ENCODE assay signal across 22 cellular contexts in genomic region chr7:73852500-73852899, GRCh38. TPM values are rescaled to one million over a fixed set of nuclear protein-coding genes. Genes with fewer than 3 reads are reported as not detected.
DNase-seq lines count a peak whose midpoint lies in the region; ATAC-seq, FAIRE-seq and TF ChIP-seq lines count a peak whose summit lies in the region.
"Had no signal": no experiment of that assay in that cellular context is flagged by ENCODE, and none has a peak within 500 bp of the region (broad histone marks: within the 10 kb centered on the region; RNA-seq: fewer than 3 reads in every experiment).

No MANE protein-coding gene starts in this region.

- H3K27ac ChIP-seq in breast epithelium (peak overlapping the region in 1 of 2 donors; percentile 86), K562 (ENCODE audit: extremely low read depth, low read depth, low read length) (no peak overlapping the region), keratinocyte (ENCODE audit: control insufficient read depth, insufficient read depth, low read length) (peak overlapping the region; percentile 37), vagina (peak overlapping the region; percentile 85)
- H3K27ac ChIP-seq: C4-2B, psoas muscle, spleen, WERI-Rb-1 had no signal

- no peaks in the 10 kb centered on the region for H3K9me3 ChIP-seq in breast epithelium
- no peaks in the 10 kb centered on the region for H3K9me3 ChIP-seq in K562 (replicated peaks; ENCODE audit: control insufficient read depth, insufficient read depth, low read depth, low read length)
- no peaks in the 10 kb centered on the region for H3K9me3 ChIP-seq in keratinocyte (ENCODE audit: control insufficient read depth, low read depth, low read length)
- no peaks in the 10 kb centered on the region for H3K9me3 ChIP-seq in vagina
- H3K9me3 ChIP-seq: psoas muscle, spleen, transverse colon had no signal

- BruUV-seq in MCF 10A (replicated peaks; lab: Mats Ljungman, UMichigan): no TSS peak
- BruUV-seq in K562 (replicated peaks; lab: Mats Ljungman, UMichigan): no TSS peak

- no peak for TF ChIP-seq POLR2A in breast epithelium (IDR thresholded peaks at IDR 0.05)
- no peak for TF ChIP-seq POLR2A in K562 (conservative IDR thresholded peaks at IDR 0.05)
- no peak for TF ChIP-seq POLR2A in vagina (IDR thresholded peaks at IDR 0.05)

- H3K4me3 Mint-ChIP-seq in MCF 10A (ENCODE audit: unreplicated experiment): peak overlapping the region; percentile 43
- H3K4me3 Mint-ChIP-seq: naive B cell; T-helper 1 cell treated with Interleukin-12 subunit alpha and Interleukin-12 subunit beta and Interleukin-4 antibody, amounts not matched to agents 30 μg/mL and 1 μg/mL, for 36 hours had no signal

- H3K27me3 Mint-ChIP-seq in MCF 10A (ENCODE audit: insufficient read depth, unreplicated experiment): peaks cover 4% of the 10 kb centered on the region

- POLR2A ChIA-PET in MCF 10A (lab: Yijun Ruan, JAX) (interaction anchor here (2.2 to 4.4 kb wide), 2 partner anchors 25 to 30 kb away, joined by 5 to 48 read pairs; no protein-coding TSS in a partner anchor), K562 (lab: Yijun Ruan, JAX) (no interaction called here)

- in situ Hi-C loops in K562 (cut with MboI): loop anchor here (5.0 kb wide), 1 partner anchor 245 kb away; no protein-coding TSS in a partner anchor

- H3K27me3 ChIP-seq in breast epithelium (no peaks in the 10 kb centered on the region), K562 (ENCODE audit: control insufficient read depth in 2 of 2, insufficient read depth in 2 of 2, low read length in 2 of 2) (peaks cover 0 to 12% of the 10 kb centered on the region in 2 experiments; a peak in 2 of 5 replicates), keratinocyte (ENCODE audit: control insufficient read depth, extremely low read depth, insufficient read depth, low read length) (peaks cover 7% of the 10 kb centered on the region), vagina (no peaks in the 10 kb centered on the region)
- H3K27me3 ChIP-seq: transverse colon had no signal

- H2AFZ ChIP-seq in K562 (ENCODE audit: low read depth, low read length) (no peak overlapping the region), keratinocyte (ENCODE audit: control insufficient read depth, low read length) (no peak overlapping the region)

- no peaks in the 10 kb centered on the region for H3K9me3 Mint-ChIP-seq in MCF 10A (ENCODE audit: unreplicated experiment)
- H3K9me3 Mint-ChIP-seq: naive B cell; T-helper 1 cell treated with Interleukin-12 subunit alpha and Interleukin-12 subunit beta and Interleukin-4 antibody, amounts not matched to agents 30 μg/mL and 1 μg/mL, for 36 hours had no signal

- CTCF ChIA-PET in MCF 10A (lab: Yijun Ruan, JAX): no interaction called here
- CTCF ChIA-PET in K562 (lab: Yijun Ruan, JAX; ENCODE audit: low intra/inter-chr PET ratio): no interaction called here

- H3K36me3 Mint-ChIP-seq in MCF 10A (ENCODE audit: insufficient read depth, unreplicated experiment): no peaks in the 10 kb centered on the region
- H3K36me3 Mint-ChIP-seq: naive B cell had no signal

- H3K36me3 ChIP-seq in breast epithelium: no peaks in the 10 kb centered on the region
- H3K36me3 ChIP-seq in K562 (ENCODE audit: control insufficient read depth, insufficient read depth, low read length): no peaks in the 10 kb centered on the region
- H3K36me3 ChIP-seq in keratinocyte (ENCODE audit: control insufficient read depth in 2 of 2, extremely low read depth in 1 of 2, insufficient read depth in 2 of 2, low read length in 2 of 2): no peaks in the 10 kb centered on the region
- no peaks in the 10 kb centered on the region for H3K36me3 ChIP-seq in vagina
- H3K36me3 ChIP-seq: spleen, transverse colon, WERI-Rb-1 had no signal

- WGBS in K562 (ENCODE audit: insufficient coverage, low coverage, missing lambda C conversion rate): 30% methylated on average over 5 of the region's 5 CpGs

- peaks cover 0 to 4% of the 10 kb centered on the region in 2 donors for H3K4me1 ChIP-seq in breast epithelium
- H3K4me1 ChIP-seq in K562 (replicated peaks in 1 of 2; ENCODE audit: control insufficient read depth in 2 of 2, insufficient read depth in 2 of 2, low read length in 2 of 2): peaks cover 32 to 38% of the 10 kb centered on the region in 2 experiments
- peaks cover 47% of the 10 kb centered on the region for H3K4me1 ChIP-seq in keratinocyte (ENCODE audit: control insufficient read depth, extremely low read depth, insufficient read depth, low read length)
- H3K4me1 ChIP-seq in vagina: peaks cover 50% of the 10 kb centered on the region

- H3K4me3 ChIP-seq in breast epithelium (no peak overlapping the region), K562 (no peak overlapping the region), keratinocyte (ENCODE audit: control insufficient read depth in 2 of 3, extremely low read depth in 1 of 3, insufficient read depth in 2 of 3, low read depth in 1 of 3, low read length in 3 of 3) (no peak overlapping the region), vagina (no peak overlapping the region)
- H3K4me3 ChIP-seq: psoas muscle, spleen, transverse colon had no signal

- dilution Hi-C loops in keratinocyte (cut with MboI; ENCODE audit: extremely low pct_ligation_motif_present, low sequenced_read_pairs): loop anchor here (25.0 kb wide), 1 partner anchor 110 kb away; no protein-coding TSS in a partner anchor

- TF ChIP-seq EP300 in K562 (IDR thresholded peaks at IDR 0.05; ENCODE audit: low read length): no peak

- H3K79me2 ChIP-seq in K562 (ENCODE audit: control insufficient read depth, insufficient read depth, low read length) (no peaks in the 10 kb centered on the region), keratinocyte (ENCODE audit: control insufficient read depth, insufficient read depth, low read length) (no peaks in the 10 kb centered on the region)

- H3K9me1 ChIP-seq in K562 (ENCODE audit: control insufficient read depth, insufficient read depth, low read length) (peaks cover 3% of the 10 kb centered on the region), keratinocyte (ENCODE audit: control insufficient read depth, extremely low read depth, insufficient read depth, low read length) (no peaks in the 10 kb centered on the region)

- intact Hi-C loops in MCF 10A (cut with micrococcal nuclease): no loop called here
- intact Hi-C loops in breast epithelium (cut with DNase I; ENCODE audit: low total_unique reads): loop anchor here (10.0 kb wide), 1 partner anchor 228 kb away; the partner anchor contains the start of gene MLXIPL
- intact Hi-C loops in K562 (cut with micrococcal nuclease): loop anchor here (5.0 kb wide), 1 partner anchor 240 kb away; no protein-coding TSS in a partner anchor
- intact Hi-C loops in vagina (cut with DNase I): no loop called here

- DNase-seq in MCF 10A (ENCODE audit: unreplicated experiment): no peak
- DNase-seq in breast epithelium (ENCODE audit: low spot score in 2 of 2): no peak
- no peak for DNase-seq in K562 (ENCODE audit: extremely low read depth in 1 of 4, low spot score in 3 of 4)
- DNase-seq in keratinocyte (ENCODE audit: low read depth, low spot score): no peak
- no peak for DNase-seq in vagina (ENCODE audit: extremely low spot score in 2 of 2)
- no peak for DNase-seq in stimulated activated CD4-positive, alpha-beta T cell treated with anti-CD3 and anti-CD28 coated beads, Interleukin-4, amount 100 ng/mL, for 24 hours
- no peak for DNase-seq in NK-92 treated with Interleukin-12 subunit alpha and Interleukin-12 subunit beta, amount 100 ng/mL, for 24 hours (lab: John Stamatoyannopoulos, UW)
- no peak for DNase-seq in activated CD4-positive, CD25-positive, alpha-beta regulatory T cell treated with anti-CD3 and anti-CD28 coated beads, Interleukin-2, amount 50 U/mL, for 72 hours
- DNase-seq: anterior cingulate cortex, HCEC 1CT, naive B cell, NCI-H1105 treated with DMSO at 0.1 percent for 48 hours, psoas muscle, spleen, transverse colon, WERI-Rb-1 had no signal

- H3K4me1 Mint-ChIP-seq in MCF 10A (ENCODE audit: insufficient read depth, unreplicated experiment): peaks cover 38% of the 10 kb centered on the region

- TF ChIP-seq CTCF in MCF 10A (IDR thresholded peaks at IDR 0.05; ENCODE audit: unreplicated experiment): no peak
- no peak for TF ChIP-seq CTCF in breast epithelium (IDR thresholded peaks at IDR 0.05)
- peak in 1 of 3 experiments; percentile 38; a peak in 3 of 6 replicates for TF ChIP-seq CTCF in K562 (IDR thresholded peaks at IDR 0.05 in 2 of 3, conservative IDR thresholded peaks at IDR 0.05 in 1 of 3; ENCODE audit: insufficient read depth in 2 of 3, low read depth in 1 of 3, low read length in 3 of 3)
- TF ChIP-seq CTCF in keratinocyte (optimal IDR thresholded peaks at IDR 0.05 in 1 of 3, IDR thresholded peaks at IDR 0.05 in 1 of 3, conservative IDR thresholded peaks at IDR 0.05 in 1 of 3; ENCODE audit: extremely low read depth in 1 of 3, insufficient read depth in 2 of 3, low read length in 3 of 3): no peak
- no peak for TF ChIP-seq CTCF in vagina (IDR thresholded peaks at IDR 0.05)

- no peak overlapping the region for H3K4me2 ChIP-seq in K562 (ENCODE audit: insufficient read depth, low read length)
- no peak overlapping the region for H3K4me2 ChIP-seq in keratinocyte (ENCODE audit: control insufficient read depth, extremely low read depth, insufficient read depth, low read depth, low read length)

- H4K20me1 ChIP-seq in K562 (replicated peaks; ENCODE audit: control insufficient read depth, insufficient read depth, low read length): peaks cover 4% of the 10 kb centered on the region; the same call in 1 of the 2 replicates
- no peaks in the 10 kb centered on the region for H4K20me1 ChIP-seq in keratinocyte (ENCODE audit: control insufficient read depth, extremely low read depth, insufficient read depth, low read length)

- H3K9ac ChIP-seq in K562 (ENCODE audit: insufficient read depth in 1 of 2, low read depth in 2 of 2, low read length in 2 of 2): no peak overlapping the region
- peak overlapping the region; percentile 22 for H3K9ac ChIP-seq in keratinocyte (ENCODE audit: control insufficient read depth, extremely low read depth, insufficient read depth, low read length)

- no peak for ATAC-seq in K562
- ATAC-seq: psoas muscle had no signal

- peak overlapping the region; percentile 94 for H3K27ac Mint-ChIP-seq in MCF 10A (ENCODE audit: low read depth, unreplicated experiment)
- H3K27ac Mint-ChIP-seq: T-helper 1 cell treated with Interleukin-12 subunit alpha and Interleukin-12 subunit beta and Interleukin-4 antibody, amounts not matched to agents 30 μg/mL and 1 μg/mL, for 36 hours had no signal

- FAIRE-seq in K562 (lab: Jason Lieb, UNC) (no peak), keratinocyte (lab: Jason Lieb, UNC) (no peak)

- TF ChIP-seq RAD21 in K562 (CRISPR knock-in tag; conservative IDR thresholded peaks at IDR 0.05 in 1 of 2, IDR thresholded peaks at IDR 0.05 in 1 of 2): no peak

RNA-seq across cellular contexts. Expression of gene TMEM270, which starts 8.5 kb away (rescaled TPM):
- not detected in 2 replicates for total RNA-seq in MCF 10A (2022)
- total RNA-seq in breast epithelium: not detected
- total RNA-seq in K562 (2011; cell fraction: chromatin; rRNA removed; ENCODE audit: low replicate concordance): not detected in 2 replicates
- total RNA-seq in K562 (2011; cell fraction: nucleolus; rRNA removed): not detected in 2 replicates
- not detected in 2 replicates for total RNA-seq in K562 (2011; cell fraction: nucleoplasm; rRNA removed)
- total RNA-seq in K562 (2014; rRNA removed): not detected in 2 replicates
- not detected in 2 replicates for total RNA-seq in K562 (2014; rRNA removed; fragmentation: Illumina TruSeq; extraction: Trizol)
- total RNA-seq in K562 (2015; rRNA removed; fragmentation: Illumina TruSeq; extraction: Trizol): not detected in 2 replicates
- total RNA-seq in K562 (2021): not detected in 2 replicates
- not detected in 2 replicates for polyA plus RNA-seq in K562 (2011; rRNA removed)
- polyA plus RNA-seq in K562 (2011; cell fraction: cytosol; rRNA removed): not detected in 2 replicates
- not detected in 2 replicates for polyA plus RNA-seq in K562 (2011; cell fraction: nucleus; rRNA removed)
- not detected in 2 replicates for polyA plus RNA-seq in K562 (2012)
- not detected in 2 replicates for polyA plus RNA-seq in K562 (2014; fragmentation: Illumina TruSeq; extraction: Trizol)
- not detected for polyA plus RNA-seq in K562 (2014; fragmentation: Nextera tagmentation; extraction: Ambion mirVana)
- polyA plus RNA-seq in K562 (2014; rRNA removed): not detected in 2 replicates
- polyA minus RNA-seq in K562 (2011; rRNA and poly(A)+ RNA removed): not detected in 2 replicates
- not detected in 2 replicates for polyA minus RNA-seq in K562 (2011; cell fraction: cytosol; rRNA and poly(A)+ RNA removed)
- polyA minus RNA-seq in K562 (2011; cell fraction: nucleus; rRNA and poly(A)+ RNA removed): not detected in 2 replicates
- not detected in 3 replicates for polyA plus RNA-seq in keratinocyte
- not detected for polyA plus RNA-seq in keratinocyte (2011; ENCODE audit: low read depth)
- not detected in 2 replicates for polyA plus RNA-seq in keratinocyte (2011; cell fraction: cytosol; rRNA removed)
- not detected in 2 replicates for polyA plus RNA-seq in keratinocyte (2011; cell fraction: nucleus; rRNA removed)
- polyA plus RNA-seq in keratinocyte (2012; ENCODE audit: low replicate concordance): not detected in 2 replicates
- polyA minus RNA-seq in keratinocyte: not detected in 3 replicates
- not detected for polyA minus RNA-seq in keratinocyte (2011; cell fraction: cytosol; rRNA and poly(A)+ RNA removed)
- polyA minus RNA-seq in keratinocyte (2011; cell fraction: nucleus; rRNA and poly(A)+ RNA removed): not detected in 2 replicates
- not detected for total RNA-seq in vagina
- total RNA-seq: A673, glomerular endothelial cell, LHCN-M2, lower leg skin, psoas muscle, spleen, transverse colon had no signal
- polyA plus RNA-seq: psoas muscle, spleen had no signal

RNA-seq across cellular contexts. Expression of gene METTL27, which starts 10.2 kb away (rescaled TPM):
- total RNA-seq in MCF 10A (2022) (4.4 and 7.3 TPM in 2 replicates), breast epithelium (10 to 100 TPM in 1 of 3 donors, 1 to 10 TPM in 2; 1.6 to 10.6 (median 7.0) TPM), K562 (2014; rRNA removed) (0.32 and 0.94 TPM in 2 replicates), K562 (2014; rRNA removed; fragmentation: Illumina TruSeq; extraction: Trizol) (not detected in 2 replicates), K562 (2015; rRNA removed; fragmentation: Illumina TruSeq; extraction: Trizol) (not detected in 2 replicates), K562 (2021) (0.42 and 0.73 TPM in 2 replicates), vagina (not detected)
- total RNA-seq in K562 (2011; cell fraction: chromatin; rRNA removed; ENCODE audit: low replicate concordance): 1.9 and 4.9 TPM in 2 replicates
- 3.6 and 4.8 TPM in 2 replicates for total RNA-seq in K562 (2011; cell fraction: nucleolus; rRNA removed)
- 2.0 and 5.0 TPM in 2 replicates for total RNA-seq in K562 (2011; cell fraction: nucleoplasm; rRNA removed)
- polyA plus RNA-seq in K562 (2011; rRNA removed) (0.33 and 0.49 TPM in 2 replicates), K562 (2014; fragmentation: Illumina TruSeq; extraction: Trizol) (0.69 TPM in 1 of 2 replicates, not detected in the other), K562 (2014; fragmentation: Nextera tagmentation; extraction: Ambion mirVana) (under 1 TPM in 1 of 2 experiments, not detected in 1; 0.08 TPM), K562 (2014; rRNA removed) (0.35 and 0.82 TPM in 2 replicates), keratinocyte (0.90 to 1.4 TPM (median 0.97 TPM) in 3 replicates)
- polyA plus RNA-seq in K562 (2011; cell fraction: cytosol; rRNA removed): 0.59 and 1.3 TPM in 2 replicates
- polyA plus RNA-seq in K562 (2011; cell fraction: nucleus; rRNA removed): 1.4 and 3.9 TPM in 2 replicates
- polyA plus RNA-seq in K562 (2012): 0.25 and 0.58 TPM in 2 replicates
- 0.53 and 1.1 TPM in 2 replicates for polyA minus RNA-seq in K562 (2011; rRNA and poly(A)+ RNA removed)
- polyA minus RNA-seq in K562 (2011; cell fraction: cytosol; rRNA and poly(A)+ RNA removed): not detected in 2 replicates
- polyA minus RNA-seq in K562 (2011; cell fraction: nucleus; rRNA and poly(A)+ RNA removed): 1.6 and 1.9 TPM in 2 replicates
- not detected for polyA plus RNA-seq in keratinocyte (2011; ENCODE audit: low read depth)
- 0.29 and 1.1 TPM in 2 replicates for polyA plus RNA-seq in keratinocyte (2011; cell fraction: cytosol; rRNA removed)
- 1.5 and 1.8 TPM in 2 replicates for polyA plus RNA-seq in keratinocyte (2011; cell fraction: nucleus; rRNA removed)
- 0.90 and 2.2 TPM in 2 replicates for polyA plus RNA-seq in keratinocyte (2012; ENCODE audit: low replicate concordance)
- 0.69 to 1.2 TPM (median 1.2 TPM) in 3 replicates for polyA minus RNA-seq in keratinocyte
- not detected for polyA minus RNA-seq in keratinocyte (2011; cell fraction: cytosol; rRNA and poly(A)+ RNA removed)
- 1.1 and 1.3 TPM in 2 replicates for polyA minus RNA-seq in keratinocyte (2011; cell fraction: nucleus; rRNA and poly(A)+ RNA removed)
- total RNA-seq: A673 had no signal

RNA-seq across cellular contexts. Expression of gene CLDN4, which starts 21.7 kb away (rescaled TPM):
- total RNA-seq in MCF 10A (2022) (0.22 and 0.28 TPM in 2 replicates), breast epithelium (100 to 1,000 TPM in 2 of 3 donors, 1 to 10 TPM in 1; 3.8 to 379 (median 143) TPM), K562 (2014; rRNA removed) (0.05 and 0.08 TPM in 2 replicates), K562 (2014; rRNA removed; fragmentation: Illumina TruSeq; extraction: Trizol) (0.06 TPM in 1 of 2 replicates, not detected in the other), K562 (2015; rRNA removed; fragmentation: Illumina TruSeq; extraction: Trizol) (0.04 and 0.07 TPM in 2 replicates), K562 (2021) (0.60 and 0.63 TPM in 2 replicates), vagina (29.5 TPM)
- total RNA-seq in K562 (2011; cell fraction: chromatin; rRNA removed; ENCODE audit: low replicate concordance): 1.8 and 2.6 TPM in 2 replicates
- total RNA-seq in K562 (2011; cell fraction: nucleolus; rRNA removed): 0.66 and 1.0 TPM in 2 replicates
- 2.3 and 2.8 TPM in 2 replicates for total RNA-seq in K562 (2011; cell fraction: nucleoplasm; rRNA removed)
- polyA plus RNA-seq in K562 (2011; rRNA removed) (0.06 and 0.37 TPM in 2 replicates), K562 (2014; fragmentation: Illumina TruSeq; extraction: Trizol) (0.10 and 0.21 TPM in 2 replicates), K562 (2014; fragmentation: Nextera tagmentation; extraction: Ambion mirVana) (not detected), K562 (2014; rRNA removed) (0.05 and 0.13 TPM in 2 replicates), keratinocyte (7.2 to 14.8 TPM (median 13.7 TPM) in 3 replicates)
- polyA plus RNA-seq in K562 (2011; cell fraction: cytosol; rRNA removed): 0.18 TPM in 2 replicates
- 0.16 and 0.48 TPM in 2 replicates for polyA plus RNA-seq in K562 (2011; cell fraction: nucleus; rRNA removed)
- polyA plus RNA-seq in K562 (2012): 0.13 and 0.25 TPM in 2 replicates
- 0.07 and 0.66 TPM in 2 replicates for polyA minus RNA-seq in K562 (2011; rRNA and poly(A)+ RNA removed)
- 0.67 TPM in 1 of 2 replicates, not detected in the other for polyA minus RNA-seq in K562 (2011; cell fraction: cytosol; rRNA and poly(A)+ RNA removed)
- 0.27 TPM in 1 of 2 replicates, not detected in the other for polyA minus RNA-seq in K562 (2011; cell fraction: nucleus; rRNA and poly(A)+ RNA removed)
- polyA plus RNA-seq in keratinocyte (2011; ENCODE audit: low read depth): 69.0 TPM
- 5.5 and 5.8 TPM in 2 replicates for polyA plus RNA-seq in keratinocyte (2011; cell fraction: cytosol; rRNA removed)
- polyA plus RNA-seq in keratinocyte (2011; cell fraction: nucleus; rRNA removed): 34.2 and 53.7 TPM in 2 replicates
- polyA plus RNA-seq in keratinocyte (2012; ENCODE audit: low replicate concordance): 15.7 and 440 TPM in 2 replicates
- 7.8 to 16.4 TPM (median 9.5 TPM) in 3 replicates for polyA minus RNA-seq in keratinocyte
- 21.9 TPM for polyA minus RNA-seq in keratinocyte (2011; cell fraction: cytosol; rRNA and poly(A)+ RNA removed)
- 22.1 and 37.5 TPM in 2 replicates for polyA minus RNA-seq in keratinocyte (2011; cell fraction: nucleus; rRNA and poly(A)+ RNA removed)

Comparison
In these comparisons a context has a peak if more than half of its experiments do, and no peak if none do; other contexts are left out.
1. intact Hi-C loops: an anchor here in breast epithelium (10.0 kb wide) and K562 (5.0 kb wide); none called in MCF 10A and vagina.